ENCODE assay signal across 1 cellular context in genomic region chr19:54201172-54201701, GRCh38.
TF ChIP-seq lines count a peak whose summit lies in the region.

No MANE protein-coding gene starts in this region.

TF ChIP-seq in K562, 482 proteins besides CTCF, POLR2A, EP300 and RAD21 (continues in another document):
- TF ChIP-seq ZFX (CRISPR knock-in tag; IDR thresholded peaks at IDR 0.05): no peak
- 0 out of 2 replicates have a peak, but pooled peaks have one; percentile 2 for TF ChIP-seq ZFPM2 (CRISPR knock-in tag; IDR thresholded peaks at IDR 0.05)
- no peak for TF ChIP-seq ZBTB26 (CRISPR knock-in tag; IDR thresholded peaks at IDR 0.05)
- no peak for TF ChIP-seq DLX4 (CRISPR knock-in tag; IDR thresholded peaks at IDR 0.05)
- no peak for TF ChIP-seq REST (CRISPR knock-in tag; IDR thresholded peaks at IDR 0.05; ENCODE audit: low read depth)
- TF ChIP-seq MNT (conservative IDR thresholded peaks at IDR 0.05): peak in 1 of 2 experiments; percentile 78; a peak in 2 of 4 replicates
- TF ChIP-seq TBP (optimal IDR thresholded peaks at IDR 0.05; ENCODE audit: low read depth, low read length): no peak
- TF ChIP-seq MTA1 (IDR thresholded peaks at IDR 0.05; ENCODE audit: borderline replicate concordance): no peak
- no peak for TF ChIP-seq CCNT2 (IDR thresholded peaks at IDR 0.05; ENCODE audit: borderline replicate concordance, extremely low read depth, insufficient read length, low read depth, low read length)
- no peak for TF ChIP-seq ARHGAP35 (IDR thresholded peaks at IDR 0.05; ENCODE audit: partially characterized antibody)
- no peak for TF ChIP-seq TFE3 (CRISPR knock-in tag; IDR thresholded peaks at IDR 0.05)
- TF ChIP-seq ATF3 (IDR thresholded peaks at IDR 0.05): no peak
- TF ChIP-seq ATF3 (CRISPR knock-in tag; conservative IDR thresholded peaks at IDR 0.05): no peak
- 0 out of 4 replicates have a peak, but pooled peaks of 1 of the 2 experiments have one; percentile 23 for TF ChIP-seq ETV6 (IDR thresholded peaks at IDR 0.05; ENCODE audit: borderline replicate concordance in 1 of 2, low read depth in 2 of 2, low read length in 1 of 2)
- TF ChIP-seq ETV6 (CRISPR knock-in tag; IDR thresholded peaks at IDR 0.05; ENCODE audit: borderline replicate concordance): peak; percentile 67; the same call in 1 of the 2 replicates
- TF ChIP-seq HMG20A (CRISPR knock-in tag; conservative IDR thresholded peaks at IDR 0.05): no peak
- peak; percentile 99 for TF ChIP-seq CHD1 (IDR thresholded peaks at IDR 0.05; ENCODE audit: low read length)
- no peak for TF ChIP-seq KAT2B (IDR thresholded peaks at IDR 0.05; ENCODE audit: low read depth, low read length)
- TF ChIP-seq PBX2 (CRISPR knock-in tag; IDR thresholded peaks at IDR 0.05; ENCODE audit: low read depth): no peak
- no peak for TF ChIP-seq PBX2 (tag; conservative IDR thresholded peaks at IDR 0.05; ENCODE audit: low read depth)
- no peak for TF ChIP-seq TAF15 (IDR thresholded peaks at IDR 0.05; ENCODE audit: low read depth, low read length)
- peak; percentile 38 for TF ChIP-seq MXD1 (CRISPR knock-in tag; IDR thresholded peaks at IDR 0.05; ENCODE audit: borderline replicate concordance, poor library complexity, severe bottlenecking)
- no peak for TF ChIP-seq MYBL2 (IDR thresholded peaks at IDR 0.05; ENCODE audit: low read depth)
- no peak for TF ChIP-seq MYBL2 (CRISPR knock-in tag; IDR thresholded peaks at IDR 0.05; ENCODE audit: borderline replicate concordance)
- no peak for TF ChIP-seq IRF9 (tag; IDR thresholded peaks at IDR 0.05)
- no peak for TF ChIP-seq GTF2F1 (IDR thresholded peaks at IDR 0.05; ENCODE audit: low read depth, low read length)
- no peak for TF ChIP-seq HNRNPUL1 (IDR thresholded peaks at IDR 0.05; ENCODE audit: low read length)
- TF ChIP-seq FOXP1 (CRISPR knock-in tag; IDR thresholded peaks at IDR 0.05): no peak
- no peak; the same call in 1 of the 2 replicates for TF ChIP-seq ERF (CRISPR knock-in tag; IDR thresholded peaks at IDR 0.05)
- TF ChIP-seq MYC (IDR thresholded peaks at IDR 0.05; ENCODE audit: low read depth, low read length): no peak
- peak; percentile 91; the same call in 1 of the 2 replicates for TF ChIP-seq MYC (CRISPR knock-in tag; IDR thresholded peaks at IDR 0.05; ENCODE audit: borderline replicate concordance, low read depth)
- TF ChIP-seq SNRNP70 (optimal IDR thresholded peaks at IDR 0.05; ENCODE audit: low read depth, low read length): peak; percentile 69
- no peak for TF ChIP-seq ZBTB17 (CRISPR knock-in tag; IDR thresholded peaks at IDR 0.05)
- TF ChIP-seq RBFOX2 (IDR thresholded peaks at IDR 0.05; ENCODE audit: low read depth, low read length): 0 out of 2 replicates have a peak, but pooled peaks have one; percentile 13
- TF ChIP-seq NR3C1 (CRISPR knock-in tag; IDR thresholded peaks at IDR 0.05): no peak
- TF ChIP-seq ZNF24 (IDR thresholded peaks at IDR 0.05): no peak
- no peak for TF ChIP-seq SMAD2 (IDR thresholded peaks at IDR 0.05; ENCODE audit: low read depth, low read length)
- TF ChIP-seq ZNF277 (CRISPR knock-in tag; IDR thresholded peaks at IDR 0.05; ENCODE audit: borderline replicate concordance): no peak
- TF ChIP-seq SRSF3 (IDR thresholded peaks at IDR 0.05; ENCODE audit: insufficient read depth, low read length): no peak
- TF ChIP-seq ELF2 (CRISPR knock-in tag; IDR thresholded peaks at IDR 0.05): no peak
